8 cellular contexts compared by ENCODE assay signal in genomic region chr7:35185578-35185907, GRCh38.
DNase-seq lines count a peak whose midpoint lies in the region; TF ChIP-seq lines count a peak whose summit lies in the region.
"Not testable (repeated sequence)": the region's sequence is repeated elsewhere in the genome, so short reads cannot be mapped to it uniquely, and the experiment has no call there.

No MANE protein-coding gene starts in this region.

- H2BK5ac ChIP-seq in neuronal stem cell (ENCODE audit: low read length), result not testable (repeated sequence)

- not testable (repeated sequence) for H3K23ac ChIP-seq in neuronal stem cell (ENCODE audit: low read depth, low read length, poor library complexity)

- 7% methylated on average over 14 of the region's 14 CpGs for WGBS in HUES64
- WGBS in neuronal stem cell (ENCODE audit: extremely low coverage in 2 of 2, insufficient read length in 2 of 2, insufficient replicate concordance in 1 of 2), 2 donors, result no CpG with 5 or more reads among the region's 14 CpGs

- not testable (repeated sequence) for H3K9ac ChIP-seq in HUES64 (ENCODE audit: low read depth, low read length); iPS-18a (ENCODE audit: low read length); neuronal stem cell (ENCODE audit: low read depth, low read length, poor library complexity); subcutaneous abdominal adipose tissue (ENCODE audit: low read length in 5 of 5)
- H3K9ac ChIP-seq in SK-N-MC (ENCODE audit: insufficient read length), result peak overlapping the region; percentile 66

- H3K4me2 ChIP-seq in neuronal stem cell (ENCODE audit: insufficient read depth, low read length, poor library complexity, severe bottlenecking), result peak overlapping the region; percentile 87

- peak overlapping the region; percentile 92 for H3K18ac ChIP-seq in neuronal stem cell (ENCODE audit: low read length)

- H3K27ac ChIP-seq in HUES64 (ENCODE audit: low read depth, low read length); SK-N-MC; breast epithelium; iPS-18a (ENCODE audit: low read length); neuronal stem cell (replicated peaks; ENCODE audit: low read length); subcutaneous abdominal adipose tissue (ENCODE audit: low read depth, low read length): not testable (repeated sequence)

- intact Hi-C loops in breast epithelium (cut with DNase I; ENCODE audit: low total_unique reads), result not testable (repeated sequence)

- not testable (repeated sequence) for H3K36me3 ChIP-seq in HUES64 (ENCODE audit: insufficient read depth, low read length); SK-N-MC (ENCODE audit: insufficient read depth, low read length); breast epithelium; iPS-18a (ENCODE audit: control insufficient read depth, low read depth, low read length); neuronal stem cell (replicated peaks in 1 of 2; ENCODE audit: control insufficient read depth in 2 of 2, insufficient read depth in 2 of 2, low read length in 2 of 2); subcutaneous abdominal adipose tissue (ENCODE audit: control insufficient read depth in 5 of 5, insufficient read depth in 5 of 5, low read length in 5 of 5)

- H4K8ac ChIP-seq in neuronal stem cell (ENCODE audit: low read depth, low read length), result not testable (repeated sequence)

- not testable (repeated sequence) for H3K4me1 ChIP-seq in HUES64 (ENCODE audit: insufficient read depth, low read length); breast epithelium; iPS-18a (ENCODE audit: control insufficient read depth, low read depth, low read length); neuronal stem cell (ENCODE audit: control insufficient read depth in 2 of 2, insufficient read depth in 1 of 2, low read depth in 1 of 2, low read length in 2 of 2)
- H3K4me1 ChIP-seq in subcutaneous abdominal adipose tissue (ENCODE audit: control insufficient read depth in 5 of 5, insufficient read depth in 5 of 5, low read length in 5 of 5), result peaks cover 0 to 14% (median 14%) of the 10 kb centered on the region in 5 donors

- not testable (repeated sequence) for H3K9me3 ChIP-seq in HUES64 (ENCODE audit: insufficient read depth, low read depth, low read length); SK-N-MC (ENCODE audit: low read depth, low read length); breast epithelium; iPS-18a (ENCODE audit: control insufficient read depth, low read depth, low read length); neuronal stem cell (replicated peaks in 1 of 2; ENCODE audit: control insufficient read depth in 2 of 2, insufficient read depth in 1 of 2, low read depth in 1 of 2, low read length in 2 of 2); subcutaneous abdominal adipose tissue (ENCODE audit: control insufficient read depth in 5 of 5, low read length in 5 of 5)

- peak overlapping the region; percentile 78 for H2AFZ ChIP-seq in neuronal stem cell (ENCODE audit: low read length)

- H3K27me3 ChIP-seq in HUES64 (ENCODE audit: insufficient read depth, low read length) (peaks cover 42% of the 10 kb centered on the region), breast epithelium (peaks cover 0 to 12% of the 10 kb centered on the region in 2 donors), iPS-18a (ENCODE audit: control insufficient read depth, insufficient read depth, low read length) (peaks cover 39% of the 10 kb centered on the region), neuronal stem cell (ENCODE audit: control insufficient read depth in 3 of 3, insufficient read depth in 3 of 3, low read depth in 1 of 3, low read length in 3 of 3) (peaks cover 0 to 24% (median 14%) of the 10 kb centered on the region in 3 experiments), subcutaneous abdominal adipose tissue (ENCODE audit: control insufficient read depth in 5 of 5, insufficient read depth in 4 of 5, low read length in 5 of 5) (peaks cover 0 to 13% (median 6%) of the 10 kb centered on the region in 5 donors)

- not testable (repeated sequence) for H2BK12ac ChIP-seq in neuronal stem cell (ENCODE audit: low read length)

- DNase-seq in AG09309 (ENCODE audit: low read depth); SK-N-MC (ENCODE audit: low read depth, low spot score); breast epithelium (ENCODE audit: low spot score in 2 of 2); fibroblast of the aortic adventitia (ENCODE audit: low read depth); neuronal stem cell (ENCODE audit: low spot score): not testable (repeated sequence)

- TF ChIP-seq CTCF in AG09309 (IDR thresholded peaks at IDR 0.05; ENCODE audit: control insufficient read depth, insufficient read depth, low read depth, low read length, missing control alignments); breast epithelium (IDR thresholded peaks at IDR 0.05); fibroblast of the aortic adventitia (IDR thresholded peaks at IDR 0.05; ENCODE audit: insufficient read depth, low read length): not testable (repeated sequence)

- not testable (repeated sequence) for H3K79me1 ChIP-seq in neuronal stem cell (ENCODE audit: low read depth, low read length)

- not testable (repeated sequence) for H3K14ac ChIP-seq in neuronal stem cell (ENCODE audit: low read length)

- not testable (repeated sequence) for H2BK15ac ChIP-seq in neuronal stem cell (ENCODE audit: low read length)

- H2BK120ac ChIP-seq in neuronal stem cell (ENCODE audit: low read depth, low read length), result not testable (repeated sequence)

- H2AK5ac ChIP-seq in neuronal stem cell (ENCODE audit: low read depth, low read length), result not testable (repeated sequence)

- not testable (repeated sequence) for TF ChIP-seq POLR2A in breast epithelium (IDR thresholded peaks at IDR 0.05)

- not testable (repeated sequence) for H4K91ac ChIP-seq in neuronal stem cell (ENCODE audit: low read depth, low read length, poor library complexity)

- H3K4me3 ChIP-seq in AG09309 (ENCODE audit: control insufficient read depth, low read depth, low read length) (peak overlapping the region; percentile 42), HUES64 (ENCODE audit: low read length) (peak overlapping the region; percentile 54), SK-N-MC (peak overlapping the region; percentile 92), breast epithelium (peak overlapping the region in 2 of 3 donors; percentile 44 to 65), fibroblast of the aortic adventitia (ENCODE audit: low read depth, low read length) (peak overlapping the region; percentile 64), iPS-18a (ENCODE audit: low read length) (peak overlapping the region; percentile 59), neuronal stem cell (ENCODE audit: low read length in 2 of 2) (peak overlapping the region; percentile 22 to 82), subcutaneous abdominal adipose tissue (ENCODE audit: low read depth in 1 of 5, low read length in 5 of 5) (peak overlapping the region in 4 of 5 donors; percentile 36 to 75 (median 52))

- H3K4ac ChIP-seq in neuronal stem cell (ENCODE audit: low read length), result not testable (repeated sequence)

Comparison
In these comparisons a context has a peak if more than half of its experiments do, and no peak if none do; other contexts are left out.
1. H3K4me3 ChIP-seq: peak in every context shown above with its lines; median percentile 92 in SK-N-MC; 64 in fibroblast of the aortic adventitia; 59 in iPS-18a; 54 in breast epithelium; 54 in HUES64; 52 in subcutaneous abdominal adipose tissue; 52 in neuronal stem cell; 42 in AG09309.